16 cellular contexts compared by ENCODE assay signal in genomic region chr10:24349379-24350110, GRCh38.
A peak's percentile ranks its signal among the peaks of the same experiment; 100 is the strongest.
DNase-seq lines count a peak whose midpoint lies in the region; ATAC-seq and TF ChIP-seq lines count a peak whose summit lies in the region.
"Had no signal": no experiment of that assay in that cellular context is flagged by ENCODE, and none has a peak within 500 bp of the region (broad histone marks: within the 10 kb centered on the region; RNA-seq: fewer than 3 reads in every experiment).

No MANE protein-coding gene starts in this region.

- ATAC-seq in gastroesophageal sphincter, result no peak
- no peak for ATAC-seq in stimulated activated effector memory CD8-positive, alpha-beta T cell treated with anti-CD3 and anti-CD28 coated beads, Interleukin-12 subunit alpha, Interleukin-12 subunit beta, amount 100 ng/mL, for 72 hours
- ATAC-seq: stimulated activated memory B cell treated with anti-CD40 and anti-IgM and Interleukin-4, amounts not matched to agents 10 μg/mL and 1 μg/mL and 100 μg/mL, for 72 hours had no signal

- no peak for TF ChIP-seq EP300 in gastroesophageal sphincter (IDR thresholded peaks at IDR 0.05)

- peaks cover 0 to 20% (median 0%) of the 10 kb centered on the region in 3 donors for H3K4me1 ChIP-seq in gastroesophageal sphincter

- no peak for TF ChIP-seq POLR2A in gastroesophageal sphincter (IDR thresholded peaks at IDR 0.05)

- peak overlapping the region in 2 of 4 donors; percentile 25 to 31 for H3K27ac ChIP-seq in gastroesophageal sphincter

- H3K36me3 ChIP-seq in gastroesophageal sphincter, result no peaks in the 10 kb centered on the region

- peaks cover 5% of the 10 kb centered on the region for H3K36me3 Mint-ChIP-seq in mesothelial cell of epicardium
- H3K36me3 Mint-ChIP-seq in stimulated activated effector memory CD8-positive, alpha-beta T cell treated with anti-CD3 and anti-CD28 coated beads, Interleukin-12 subunit alpha, Interleukin-12 subunit beta, amount 100 ng/mL, for 72 hours, result no peaks in the 10 kb centered on the region
- H3K36me3 Mint-ChIP-seq: activated naive CD4-positive, alpha-beta T cell treated with anti-CD3 and anti-CD28 coated beads, Interleukin-2, amount 10 ng/mL, durations not matched to agents 7 days and 5 days; memory B cell; stimulated activated memory B cell treated with anti-CD40 and anti-IgM and Interleukin-4, amounts not matched to agents 10 μg/mL and 1 μg/mL and 100 μg/mL, for 72 hours had no signal

- H3K4me3 Mint-ChIP-seq in mesothelial cell of epicardium, result no peak overlapping the region
- no peak overlapping the region for H3K4me3 Mint-ChIP-seq in stimulated activated effector memory CD8-positive, alpha-beta T cell treated with anti-CD3 and anti-CD28 coated beads, Interleukin-12 subunit alpha, Interleukin-12 subunit beta, amount 100 ng/mL, for 72 hours
- H3K4me3 Mint-ChIP-seq: activated naive CD4-positive, alpha-beta T cell treated with anti-CD3 and anti-CD28 coated beads, Interleukin-2, amount 10 ng/mL, durations not matched to agents 7 days and 5 days; B cell; memory B cell; stimulated activated memory B cell treated with anti-CD40 and anti-IgM and Interleukin-4, amounts not matched to agents 10 μg/mL and 1 μg/mL and 100 μg/mL, for 72 hours had no signal

- TF ChIP-seq CTCF in cardiac fibroblast (IDR thresholded peaks at IDR 0.05; ENCODE audit: low read depth, low read length), result no peak
- TF ChIP-seq CTCF in mesothelial cell of epicardium (IDR thresholded peaks at IDR 0.05; ENCODE audit: unreplicated experiment), result no peak
- TF ChIP-seq CTCF in gastroesophageal sphincter (IDR thresholded peaks at IDR 0.05), result no peak

- H3K27me3 Mint-ChIP-seq in mesothelial cell of epicardium (ENCODE audit: low read depth), result no peaks in the 10 kb centered on the region
- H3K27me3 Mint-ChIP-seq: activated naive CD4-positive, alpha-beta T cell treated with anti-CD3 and anti-CD28 coated beads, Interleukin-2, amount 10 ng/mL, durations not matched to agents 7 days and 5 days; B cell; memory B cell; stimulated activated memory B cell treated with anti-CD40 and anti-IgM and Interleukin-4, amounts not matched to agents 10 μg/mL and 1 μg/mL and 100 μg/mL, for 72 hours had no signal

- peaks cover 77% of the 10 kb centered on the region for H3K4me1 Mint-ChIP-seq in mesothelial cell of epicardium
- H3K4me1 Mint-ChIP-seq in stimulated activated effector memory CD8-positive, alpha-beta T cell treated with anti-CD3 and anti-CD28 coated beads, Interleukin-12 subunit alpha, Interleukin-12 subunit beta, amount 100 ng/mL, for 72 hours, result no peaks in the 10 kb centered on the region
- H3K4me1 Mint-ChIP-seq: activated naive CD4-positive, alpha-beta T cell treated with anti-CD3 and anti-CD28 coated beads, Interleukin-2, amount 10 ng/mL, durations not matched to agents 7 days and 5 days; B cell; memory B cell; stimulated activated memory B cell treated with anti-CD40 and anti-IgM and Interleukin-4, amounts not matched to agents 10 μg/mL and 1 μg/mL and 100 μg/mL, for 72 hours had no signal

- WGBS in gastroesophageal sphincter (ENCODE audit: low coverage in 1 of 2), 2 donors, result 38 to 45% methylated on average over 4 of the region's 4 CpGs

- no peaks in the 10 kb centered on the region for H3K27me3 ChIP-seq in gastroesophageal sphincter

- DNase-seq in Daoy (ENCODE audit: low read depth) (peak; percentile 79), NCI-H226 (peak; percentile 71), cardiac fibroblast (ENCODE audit: low read depth in 2 of 2) (peak; percentile 42 to 57), mesothelial cell of epicardium (ENCODE audit: low spot score in 2 of 2, unreplicated experiment in 2 of 2) (no peak), GOT3 (lab: John Stamatoyannopoulos, UW) (no peak), NCI-H146 treated with DMSO at 0.1 percent for 48 hours (lab: John Stamatoyannopoulos, UW; ENCODE audit: unreplicated experiment) (no peak)
- no peak for DNase-seq in stimulated activated effector memory CD8-positive, alpha-beta T cell treated with anti-CD3 and anti-CD28 coated beads, Interleukin-12 subunit alpha, Interleukin-12 subunit beta, amount 100 ng/mL, for 72 hours (ENCODE audit: low spot score in 2 of 2)
- DNase-seq: activated CD8-positive, alpha-beta memory T cell treated with anti-CD3 and anti-CD28 coated beads for 24 hours; activated naive CD4-positive, alpha-beta T cell treated with anti-CD3 and anti-CD28 coated beads, Interleukin-2, amount 10 ng/mL, durations not matched to agents 7 days and 5 days; KG1; NCI-H1930; stimulated activated CD4-positive, alpha-beta T cell treated with anti-CD3 and anti-CD28 coated beads, Interleukin-2, amount 100 ng/mL, for 24 hours had no signal

- no peaks in the 10 kb centered on the region for H3K9me3 ChIP-seq in gastroesophageal sphincter

- peak overlapping the region; percentile 87 for H3K27ac Mint-ChIP-seq in mesothelial cell of epicardium
- H3K27ac Mint-ChIP-seq in stimulated activated effector memory CD8-positive, alpha-beta T cell treated with anti-CD3 and anti-CD28 coated beads, Interleukin-12 subunit alpha, Interleukin-12 subunit beta, amount 100 ng/mL, for 72 hours, result no peak overlapping the region
- H3K27ac Mint-ChIP-seq: activated naive CD4-positive, alpha-beta T cell treated with anti-CD3 and anti-CD28 coated beads, Interleukin-2, amount 10 ng/mL, durations not matched to agents 7 days and 5 days; B cell; memory B cell; stimulated activated memory B cell treated with anti-CD40 and anti-IgM and Interleukin-4, amounts not matched to agents 10 μg/mL and 1 μg/mL and 100 μg/mL, for 72 hours had no signal

- H3K4me3 ChIP-seq in cardiac fibroblast (replicated peaks in 1 of 2; ENCODE audit: low read depth in 2 of 2, low read length in 2 of 2) (no peak overlapping the region), gastroesophageal sphincter (no peak overlapping the region)

- H3K9me3 Mint-ChIP-seq in mesothelial cell of epicardium, result no peaks in the 10 kb centered on the region
- H3K9me3 Mint-ChIP-seq in stimulated activated effector memory CD8-positive, alpha-beta T cell treated with anti-CD3 and anti-CD28 coated beads, Interleukin-12 subunit alpha, Interleukin-12 subunit beta, amount 100 ng/mL, for 72 hours, result no peaks in the 10 kb centered on the region
- H3K9me3 Mint-ChIP-seq: activated naive CD4-positive, alpha-beta T cell treated with anti-CD3 and anti-CD28 coated beads, Interleukin-2, amount 10 ng/mL, durations not matched to agents 7 days and 5 days; memory B cell had no signal

Comparison
In these comparisons a context has a peak if more than half of its experiments do, and no peak if none do; other contexts are left out.
1. DNase-seq: peak in Daoy (single experiment), NCI-H226 (single experiment) and cardiac fibroblast (2 of 2); none in mesothelial cell of epicardium (0 of 2), GOT3 (single experiment), stimulated activated effector memory CD8-positive, alpha-beta T cell treated with anti-CD3 and anti-CD28 coated beads, Interleukin-12 subunit alpha, Interleukin-12 subunit beta, amount 100 ng/mL, for 72 hours (0 of 2) and NCI-H146 treated with DMSO at 0.1 percent for 48 hours (single experiment).